27 cellular contexts compared by ENCODE assay signal in the genomic region with DNA sequence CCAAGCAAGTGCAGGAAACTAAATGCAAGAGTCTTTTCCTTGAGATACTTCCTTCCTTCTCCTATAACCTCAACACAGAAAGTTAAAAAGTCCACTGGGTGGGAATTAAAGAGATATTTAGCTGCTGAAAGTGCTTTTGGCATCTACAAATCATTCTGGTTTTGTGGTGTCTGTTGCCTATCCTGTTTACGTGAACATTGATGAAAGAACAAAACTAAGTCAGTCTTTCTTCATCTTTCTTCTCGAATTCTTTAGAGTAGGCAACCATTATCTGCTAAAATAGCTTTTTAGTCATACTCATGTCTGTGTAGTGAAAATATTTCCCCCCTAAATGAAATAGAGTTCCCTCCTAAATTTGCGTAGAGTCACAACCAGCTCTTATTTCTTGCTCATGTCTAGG.
"Had no signal": no experiment of that assay in that cellular context is flagged by ENCODE, and none has a peak within 500 bp of the region (broad histone marks: within the 10 kb centered on the region; RNA-seq: fewer than 3 reads in every experiment).

No MANE protein-coding gene starts in this region.

- DNase-seq: activated B cell treated with CpG ODN at 0.5 μM for 24 hours; activated CD4-positive, alpha-beta T cell treated with anti-CD3 and anti-CD28 coated beads for 1 hour; activated CD4-positive, alpha-beta T cell treated with anti-CD3 and anti-CD28 coated beads, Interleukin-2, amount 10 ng/mL, durations not matched to agents 24 days and 14 days; activated CD4-positive, alpha-beta T cell treated with anti-CD3 and anti-CD28 coated beads, Interleukin-2, amount 50 U/mL, for 48 hours; activated effector memory CD4-positive, alpha-beta T cell treated with Interleukin-2 at 50 U/mL for 16 hours; activated naive CD4-positive, alpha-beta T cell; adrenal gland; anterior cingulate cortex; cerebellar nuclear complex; Kasumi-1; NCI-H1105 treated with DMSO at 0.1 percent for 48 hours; NCI-H1436 treated with DMSO at 0.1 percent for 48 hours; NCI-H187; NCI-H2081 treated with DMSO at 0.1 percent for 48 hours; NCI-H446; NCI-H524; Peyer's patch; Right ventricle myocardium superior; SK-N-SH; SW 1271; T-helper 9 cell had no signal

- H3K27me3 Mint-ChIP-seq: activated B cell treated with CpG ODN at 0.5 μM for 24 hours; activated CD4-positive, alpha-beta T cell treated with anti-CD3 and anti-CD28 coated beads, Interleukin-2, amount 10 ng/mL, durations not matched to agents 24 days and 14 days; activated naive CD4-positive, alpha-beta T cell treated with anti-CD3 and anti-CD28 coated beads, Interleukin-2, amount 50 U/mL, for 24 hours had no signal

- H3K27ac Mint-ChIP-seq: activated B cell treated with CpG ODN at 0.5 μM for 24 hours; activated CD4-positive, alpha-beta T cell treated with anti-CD3 and anti-CD28 coated beads, Interleukin-2, amount 10 ng/mL, durations not matched to agents 24 days and 14 days; activated naive CD4-positive, alpha-beta T cell treated with anti-CD3 and anti-CD28 coated beads, Interleukin-2, amount 50 U/mL, for 24 hours; activated T-helper 1 cell treated with anti-CD3 and anti-CD28 coated beads, Interleukin-12 subunit alpha, Interleukin-12 subunit beta, Interleukin-2, Interleukin-4 antibody, amounts not matched to agents 30 ng/mL and 10 ng/mL and 1 ng/mL, durations not matched to agents 14 hours and 24 hours and 36 hours; T-helper 1 cell treated with Interleukin-12 subunit alpha and Interleukin-12 subunit beta and Interleukin-4 antibody, amounts not matched to agents 30 μg/mL and 1 μg/mL, for 36 hours had no signal

- H3K36me3 Mint-ChIP-seq: activated naive CD4-positive, alpha-beta T cell treated with anti-CD3 and anti-CD28 coated beads, Interleukin-2, amount 50 U/mL, for 24 hours had no signal

- H3K9me3 ChIP-seq: adrenal gland, Peyer's patch, SJCRH30, SK-N-SH had no signal

- H3K4me1 Mint-ChIP-seq: activated B cell treated with CpG ODN at 0.5 μM for 24 hours; activated CD4-positive, alpha-beta T cell treated with anti-CD3 and anti-CD28 coated beads, Interleukin-2, amount 10 ng/mL, durations not matched to agents 24 days and 14 days had no signal

- H3K36me3 ChIP-seq: adrenal gland, Peyer's patch, SJCRH30 had no signal

- H3K4me3 Mint-ChIP-seq: activated B cell treated with CpG ODN at 0.5 μM for 24 hours; activated CD4-positive, alpha-beta T cell treated with anti-CD3 and anti-CD28 coated beads, Interleukin-2, amount 10 ng/mL, durations not matched to agents 24 days and 14 days; activated naive CD4-positive, alpha-beta T cell treated with anti-CD3 and anti-CD28 coated beads, Interleukin-2, amount 50 U/mL, for 24 hours; activated T-helper 1 cell treated with anti-CD3 and anti-CD28 coated beads, Interleukin-12 subunit alpha, Interleukin-12 subunit beta, Interleukin-2, Interleukin-4 antibody, amounts not matched to agents 30 ng/mL and 10 ng/mL and 1 ng/mL, durations not matched to agents 14 hours and 24 hours and 36 hours; T-helper 1 cell treated with Interleukin-12 subunit alpha and Interleukin-12 subunit beta and Interleukin-4 antibody, amounts not matched to agents 30 μg/mL and 1 μg/mL, for 36 hours had no signal

- H3K9me3 Mint-ChIP-seq: activated B cell treated with CpG ODN at 0.5 μM for 24 hours; activated CD4-positive, alpha-beta T cell treated with anti-CD3 and anti-CD28 coated beads, Interleukin-2, amount 10 ng/mL, durations not matched to agents 24 days and 14 days; activated T-helper 1 cell treated with anti-CD3 and anti-CD28 coated beads, Interleukin-12 subunit alpha, Interleukin-12 subunit beta, Interleukin-2, Interleukin-4 antibody, amounts not matched to agents 30 ng/mL and 10 ng/mL and 1 ng/mL, durations not matched to agents 14 hours and 24 hours and 36 hours; T-helper 1 cell treated with Interleukin-12 subunit alpha and Interleukin-12 subunit beta and Interleukin-4 antibody, amounts not matched to agents 30 μg/mL and 1 μg/mL, for 36 hours had no signal

- ATAC-seq: K562 had no signal

- H3K27ac ChIP-seq: adrenal gland, Peyer's patch, RWPE1, SJCRH30 had no signal
